Comparison of ENCODE assay signal across 8 cellular contexts in genomic region chr10:32056136-32057040, GRCh38. TPM values are rescaled to one million over a fixed set of nuclear protein-coding genes. Genes with fewer than 3 reads are reported as not detected.
DNase-seq lines count a peak whose midpoint lies in the region; ATAC-seq and TF ChIP-seq lines count a peak whose summit lies in the region.

Gene KIF5B, minus strand, starts transcription at chr10:32056425. Its CDS starts 452 bp downstream, at chr10:32055973.

- peak; percentile 89 for ATAC-seq in HG02763 (IDR thresholded peaks at IDR 0.05; ENCODE audit: unreplicated experiment)
- peak; percentile 83 to 96 (median 94) for ATAC-seq in heart left ventricle

- H3K4me3 ChIP-seq in adrenal gland = peak within 1 kb of the TSS; percentile 79 to 98 (median 92)
- peak within 1 kb of the TSS; percentile 61 to 95 (median 89) for H3K4me3 ChIP-seq in heart left ventricle

- peak within 1 kb of the TSS; percentile 97 to 99 (median 98) for H3K27ac ChIP-seq in adrenal gland
- peak within 1 kb of the TSS; percentile 93 to 100 (median 98) for H3K27ac ChIP-seq in heart left ventricle

- H3K9me3 Mint-ChIP-seq in type B pancreatic cell = no peaks in the 10 kb centered on the region

- H3K4me1 Mint-ChIP-seq in type B pancreatic cell (ENCODE audit: unreplicated experiment) = peaks cover 32% of the 10 kb centered on the region

- H3K36me3 ChIP-seq in adrenal gland (replicated peaks in 1 of 2) = no peaks in the 10 kb centered on the region
- no peaks in the 10 kb centered on the region for H3K36me3 ChIP-seq in heart left ventricle

- H3K27me3 ChIP-seq in adrenal gland (no peaks in the 10 kb centered on the region), heart left ventricle (no peaks in the 10 kb centered on the region)

- WGBS in adrenal gland, 4 donors = 1 to 6% (median 3%) methylated on average over 11 to 63 of the region's 63 CpGs
- WGBS in heart left ventricle, 4 donors = 2 to 3% (median 2%) methylated on average over 27 to 63 of the region's 63 CpGs

- intact Hi-C loops in T-helper 1 cell treated with Interleukin-12 subunit alpha and Interleukin-12 subunit beta and Interleukin-4 antibody, amounts not matched to agents 30 ng/mL and 1 ng/mL, for 36 hours (cut with micrococcal nuclease) = loop anchor here (1.0 to 10.0 kb wide), 11 partner anchors 93 to 1712 kb away; partner anchors contain the start of genes CCDC7, MAP3K8 and MTPAP
- intact Hi-C loops in adrenal gland (cut with DNase I) = loop anchor here in 1 of 2 donors (10.0 kb wide), 1 partner anchor 88 kb away; no protein-coding TSS in a partner anchor
- intact Hi-C loops in heart left ventricle (cut with DNase I) = loop anchor here in 7 of 10 donors (5.0 to 10.0 kb wide), 7 partner anchors 86 to 318 kb away; partner anchors contain the start of genes ARHGAP12 (in 1 of the 7) and EPC1 (in 1 of the 7)
- intact Hi-C loops in posterior vena cava (cut with DNase I) = loop anchor here in 1 of 2 donors (10.0 kb wide), 1 partner anchor 128 kb away; no protein-coding TSS in a partner anchor

- H3K9me3 ChIP-seq in adrenal gland (replicated peaks in 1 of 3) (no peaks in the 10 kb centered on the region), heart left ventricle (no peaks in the 10 kb centered on the region)

- TF ChIP-seq POLR2A in adrenal gland (IDR thresholded peaks at IDR 0.05) (peak; percentile 98 to 99), heart left ventricle (IDR thresholded peaks at IDR 0.05) (peak; percentile 91 to 97)

- in situ Hi-C loops in GM13976 (cut with MboI; ENCODE audit: low sequenced_read_pairs, unreplicated experiment) = loop anchor here (25.0 kb wide), 1 partner anchor 306 kb away; no protein-coding TSS in a partner anchor

- H3K4me1 ChIP-seq in adrenal gland (replicated peaks in 1 of 2) (peaks cover 28 to 34% of the 10 kb centered on the region in 2 donors), heart left ventricle (peaks cover 0 to 42% (median 29%) of the 10 kb centered on the region in 12 donors)

- no peaks in the 10 kb centered on the region for H3K27me3 Mint-ChIP-seq in type B pancreatic cell

- no peaks in the 10 kb centered on the region for H3K36me3 Mint-ChIP-seq in type B pancreatic cell

- peak within 1 kb of the TSS; percentile 98 for H3K4me3 Mint-ChIP-seq in type B pancreatic cell

- TF ChIP-seq CTCF in GM13976 (IDR thresholded peaks at IDR 0.05; ENCODE audit: borderline replicate concordance, control extremely low read depth, extremely low read depth, insufficient read depth, missing control alignments) (no peak), adrenal gland (IDR thresholded peaks at IDR 0.05) (no peak), heart left ventricle (IDR thresholded peaks at IDR 0.05) (peak in 3 of 12 donors; percentile 7 to 14 (median 8)), type B pancreatic cell (conservative IDR thresholded peaks at IDR 0.05) (peak; percentile 3)

- H3K27ac Mint-ChIP-seq in type B pancreatic cell = peak within 1 kb of the TSS; percentile 97

- peak; percentile 98 for DNase-seq in GM13976 (ENCODE audit: low spot score)
- DNase-seq in NCI-H1417 treated with DMSO at 0.1 percent for 48 hours (lab: John Stamatoyannopoulos, UW) = peak; percentile 30
- DNase-seq in adrenal gland = peak; percentile 87 to 92 (median 89)
- DNase-seq in heart left ventricle = peak; percentile 90 to 97 (median 92)
- peak; percentile 97 for DNase-seq in posterior vena cava (ENCODE audit: low spot score)
- DNase-seq in type B pancreatic cell (ENCODE audit: extremely low spot score, unreplicated experiment) = peak; percentile 93

RNA-seq across cellular contexts. Expression of gene KIF5B, which starts in this region (rescaled TPM):
- 72.1 and 72.4 TPM in 2 replicates for total RNA-seq in T-helper 1 cell treated with Interleukin-12 subunit alpha and Interleukin-12 subunit beta and Interleukin-4 antibody, amounts not matched to agents 30 ng/mL and 1 ng/mL, for 36 hours
- total RNA-seq in adrenal gland (100 to 1,000 TPM in 1 of 8 donors, 10 to 100 TPM in 7; 60.4 to 101 (median 81.7) TPM), heart left ventricle (100 to 1,000 TPM; 108 to 178 (median 150) TPM), posterior vena cava (100 to 1,000 TPM; 171 to 225 TPM), type B pancreatic cell (ENCODE audit: low replicate concordance) (88.3 and 95.7 TPM in 2 replicates)
- polyA plus RNA-seq in adrenal gland (100 to 1,000 TPM in 1 of 3 donors, 10 to 100 TPM in 2; 24.2 to 101 (median 37.4) TPM), heart left ventricle (10 to 100 TPM; 65.6 to 82.6 TPM)

Comparison
In these comparisons a context has a peak if more than half of its experiments do, and no peak if none do; other contexts are left out.
1. Peak in every context shown above with its lines: DNase-seq, ATAC-seq, H3K4me3 ChIP-seq and H3K27ac ChIP-seq.
2. DNase-seq: peak in every context shown above with its lines; median percentile 98 in GM13976; 97 in posterior vena cava; 93 in type B pancreatic cell; 92 in heart left ventricle; 89 in adrenal gland; 30 in NCI-H1417 treated with DMSO at 0.1 percent for 48 hours.